In genomic region chr17:55750750-55751641, GRCh38 we compare ENCODE assay signal across 8 cellular contexts. TPM values are rescaled to one million over a fixed set of nuclear protein-coding genes. Genes with fewer than 3 reads are reported as not detected.
DNase-seq lines count a peak whose midpoint lies in the region; ATAC-seq and TF ChIP-seq lines count a peak whose summit lies in the region.

Gene PCTP, plus strand, starts transcription at chr17:55751051. Its CDS starts 53 bp downstream, at chr17:55751104.

- peak; percentile 98 for ATAC-seq in GM18520 (IDR thresholded peaks at IDR 0.05; ENCODE audit: unreplicated experiment)
- peak; percentile 99 for ATAC-seq in HG03064 (IDR thresholded peaks at IDR 0.05; ENCODE audit: low read depth, unreplicated experiment)

- intact Hi-C loops in A673 (cut with micrococcal nuclease; ENCODE audit: unreplicated experiment) = no loop called here

- CTCF ChIA-PET in A673 (lab: Charles Lee) = interaction anchor here (0.7 to 1.2 kb wide), 2 partner anchors 15 to 198 kb away, joined by 3 to 6 read pairs; no protein-coding TSS in a partner anchor

- H3K4me1 ChIP-seq in A673 (ENCODE audit: insufficient read depth, low read length, poor library complexity, severe bottlenecking) = no peaks in the 10 kb centered on the region

- H3K36me3 ChIP-seq in A673 (ENCODE audit: insufficient read depth, low read length, poor library complexity, severe bottlenecking) = no peaks in the 10 kb centered on the region

- H3K9me3 ChIP-seq in A673 (ENCODE audit: low read depth, low read length, poor library complexity, severe bottlenecking) = no peaks in the 10 kb centered on the region

- TF ChIP-seq CTCF in A673 (conservative IDR thresholded peaks at IDR 0.05; ENCODE audit: low read depth, low read length) (peak; percentile 41), coronary artery (IDR thresholded peaks at IDR 0.05) (no peak)

- H3K4me3 ChIP-seq in A673 (ENCODE audit: low read depth, low read length, poor library complexity, severe bottlenecking) (peak within 1 kb of the TSS; percentile 83), coronary artery (peak within 1 kb of the TSS; percentile 81)

- POLR2A ChIA-PET in A673 (lab: Charles Lee; ENCODE audit: low non-redundant PET) = no interaction called here

- DNase-seq in A673 (ENCODE audit: low spot score) (peak; percentile 89), NCI-H446 treated with DMSO at 0.1 percent for 48 hours (lab: John Stamatoyannopoulos, UW) (peak; percentile 37), coronary artery (ENCODE audit: low spot score) (peak; percentile 96)
- peak; percentile 75 to 77 for DNase-seq in activated CD4-positive, alpha-beta T cell treated with anti-CD3 and anti-CD28 coated beads for 4 hours
- peak; percentile 60 to 79 for DNase-seq in stimulated activated CD4-positive, alpha-beta T cell treated with anti-CD3 and anti-CD28 coated beads, Interleukin-1b, Interleukin-23, amount 100 ng/mL, for 4 hours (ENCODE audit: low read depth in 2 of 2)

- no peaks in the 10 kb centered on the region for H3K27me3 ChIP-seq in A673 (replicated peaks; ENCODE audit: insufficient read depth, low read depth, low read length, poor library complexity)
- no peaks in the 10 kb centered on the region for H3K27me3 ChIP-seq in layer of hippocampus (ENCODE audit: control insufficient read depth, insufficient read depth, low read length)

- no TSS peak for BruUV-seq in A673 (replicated peaks; lab: Mats Ljungman, UMichigan)

- peak within 1 kb of the TSS; percentile 58 for H3K27ac ChIP-seq in A673 (ENCODE audit: low read depth, low read length, poor library complexity, severe bottlenecking)
- peak within 1 kb of the TSS; percentile 69 to 87 for H3K27ac ChIP-seq in coronary artery
- H3K27ac ChIP-seq in layer of hippocampus (ENCODE audit: low read depth, low read length) = peak within 1 kb of the TSS; percentile 58

RNA-seq across cellular contexts. Expression of gene PCTP, which starts in this region (rescaled TPM):
- total RNA-seq in A673 (2021) = 6.4 and 9.8 TPM in 2 replicates

Comparison
In these comparisons a context has a peak if more than half of its experiments do, and no peak if none do; other contexts are left out.
1. Peak in every context shown above with its lines: DNase-seq, ATAC-seq, H3K4me3 ChIP-seq and H3K27ac ChIP-seq.
2. DNase-seq: peak in every context shown above with its lines; median percentile 96 in coronary artery; 89 in A673; 76 in activated CD4-positive, alpha-beta T cell treated with anti-CD3 and anti-CD28 coated beads for 4 hours; 70 in stimulated activated CD4-positive, alpha-beta T cell treated with anti-CD3 and anti-CD28 coated beads, Interleukin-1b, Interleukin-23, amount 100 ng/mL, for 4 hours; 37 in NCI-H446 treated with DMSO at 0.1 percent for 48 hours.